In the genomic region with DNA sequence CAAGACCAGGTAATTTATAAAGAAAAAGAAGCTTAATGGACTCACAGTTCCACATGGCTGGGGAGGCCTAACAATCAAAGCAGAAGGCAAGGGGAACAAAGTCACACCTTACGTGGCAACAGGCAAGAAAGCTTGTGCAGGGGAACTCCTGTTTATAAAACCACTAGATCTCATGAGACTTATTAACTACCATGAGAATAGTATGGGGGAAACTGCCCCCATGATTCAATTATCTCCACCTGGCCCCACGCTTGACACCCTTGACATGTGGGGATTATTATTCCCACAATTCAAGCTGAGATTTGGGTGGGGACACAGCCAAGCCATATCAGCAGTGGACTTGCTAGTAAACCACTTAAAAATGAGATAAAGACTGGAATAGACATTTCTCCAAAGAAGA, we compare ENCODE assay signal across 33 cellular contexts.
"Had no signal": no experiment of that assay in that cellular context is flagged by ENCODE, and none has a peak within 500 bp of the region (broad histone marks: within the 10 kb centered on the region; RNA-seq: fewer than 3 reads in every experiment).

No MANE protein-coding gene starts in this region.

- H3K9me3 ChIP-seq: adrenal gland, body of pancreas, breast epithelium had no signal

- H3K27me3 ChIP-seq: adrenal gland, ascending aorta, body of pancreas, brain microvascular endothelial cell, breast epithelium, cardiac muscle cell had no signal

- H3K4me3 ChIP-seq: adrenal gland, ascending aorta, body of pancreas, breast epithelium, cardiac muscle cell had no signal

- DNase-seq: activated effector memory CD4-positive, alpha-beta T cell treated with anti-CD3 and anti-CD28 coated beads, Interleukin-2, amount 50 U/mL, for 16 hours; activated effector memory CD4-positive, alpha-beta T cell treated with Interleukin-2 at 50 U/mL for 16 hours; activated gamma-delta T cell; activated gamma-delta T cell treated with Interleukin-2 at 50 U/mL for 16 hours; activated naive CD4-positive, alpha-beta T cell; activated naive CD4-positive, alpha-beta T cell treated with anti-CD3 and anti-CD28 coated beads for 36 hours; activated naive CD4-positive, alpha-beta T cell treated with anti-CD3 and anti-CD28 coated beads, Interleukin-2, amount 10 ng/mL, durations not matched to agents 7 days and 5 days; activated naive CD4-positive, alpha-beta T cell treated with anti-CD3 and anti-CD28 coated beads, Interleukin-2, amount 50 U/mL, for 16 hours; activated naive CD8-positive, alpha-beta T cell treated with anti-CD3 and anti-CD28 coated beads for 36 hours; activated naive CD8-positive, alpha-beta T cell treated with anti-CD3 and anti-CD28 coated beads, Interleukin-2, amount 10 ng/mL, durations not matched to agents 7 days and 5 days; activated naive CD8-positive, alpha-beta T cell treated with anti-CD3 and anti-CD28 coated beads, Interleukin-2, amount 50 U/mL, for 24 hours; activated T-cell treated with anti-CD3 and anti-CD28 coated beads, Interleukin-2, amount 50 U/mL, for 1 hour; activated T-cell treated with anti-CD3 and anti-CD28 coated beads, Interleukin-2, amount 50 U/mL, for 24 hours; activated T-cell treated with anti-CD3 and anti-CD28 coated beads, Interleukin-2, amount 50 U/mL, for 4 hours; activated T-cell treated with anti-CD3 and anti-CD28 coated beads, Interleukin-2, amount 50 U/mL, for 48 hours; activated T-cell treated with anti-CD3 and anti-CD28 coated beads, Interleukin-2, amount 50 U/mL, for 72 hours; adrenal gland; amniotic stem cell; amygdala; anterior cingulate cortex; aorta; body of pancreas; brain microvascular endothelial cell; caudate nucleus; central memory CD4-positive, alpha-beta T cell; cerebellar nuclear complex had no signal

- H3K36me3 ChIP-seq: adrenal gland, ascending aorta, brain microvascular endothelial cell, breast epithelium, cardiac muscle cell had no signal

- H3K27ac ChIP-seq: adrenal gland, ascending aorta, body of pancreas, brain microvascular endothelial cell, breast epithelium, cardiac muscle cell had no signal

- H3K4me1 ChIP-seq: adrenal gland, ascending aorta, body of pancreas, breast epithelium had no signal

- FAIRE-seq: astrocyte, bronchial epithelial cell had no signal

- ATAC-seq: activated naive CD4-positive, alpha-beta T cell treated with anti-CD3 and anti-CD28 coated beads, Interleukin-2, amount 50 U/mL, for 72 hours; activated naive CD8-positive, alpha-beta T cell treated with anti-CD3 and anti-CD28 coated beads, Interleukin-2, amount 50 U/mL, for 24 hours; activated T-cell treated with anti-CD3 and anti-CD28 coated beads, Interleukin-2, amount 50 U/mL, for 4 hours; activated T-cell treated with anti-CD3 and anti-CD28 coated beads, Interleukin-2, amount 50 U/mL, for 72 hours; activated T-helper 17 cell treated with anti-CD3 and anti-CD28 coated beads, Interleukin-2, amount 50 U/mL, for 72 hours; body of pancreas had no signal
